1 cellular context compared by ENCODE assay signal in the genomic region with DNA sequence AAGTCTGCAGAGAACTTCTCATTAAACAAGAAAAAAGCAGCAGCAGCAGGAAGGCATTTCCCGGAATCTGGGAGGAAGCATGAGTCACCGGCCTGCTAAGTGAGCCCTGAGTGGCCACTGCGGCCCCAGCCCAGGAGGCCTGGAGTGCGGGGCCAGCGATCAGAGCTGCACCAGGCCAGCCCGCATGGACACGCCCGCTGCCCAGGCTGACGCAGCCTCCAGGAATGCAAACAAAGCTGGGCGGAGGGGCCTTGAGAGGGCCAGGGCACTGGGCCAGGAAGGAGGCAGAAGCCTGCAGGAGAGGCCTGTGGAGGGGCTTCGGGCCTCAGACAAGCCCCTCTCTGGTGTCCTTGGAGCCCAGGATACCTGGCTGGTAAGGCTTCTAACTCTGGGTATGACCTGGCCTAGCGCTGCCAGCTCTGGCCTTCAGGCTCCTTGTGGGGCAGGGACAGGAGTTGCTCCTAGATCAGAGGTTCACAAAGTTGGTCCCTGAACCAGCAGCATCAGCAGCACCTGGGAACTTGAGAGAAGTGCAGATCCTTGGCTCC.
TF ChIP-seq lines count a peak whose summit lies in the region.

No MANE protein-coding gene starts in this region.

TF ChIP-seq in HepG2, 621 proteins besides CTCF, POLR2A, EP300 and RAD21 (continued from another document):
- TF ChIP-seq ZBTB7B (CRISPR knock-in tag; IDR thresholded peaks at IDR 0.05) (peak; percentile 64), TEAD2 (CRISPR knock-in tag; IDR thresholded peaks at IDR 0.05) (no peak), RFX5 (IDR thresholded peaks at IDR 0.05; ENCODE audit: low read depth, low read length) (no peak), NR2F1 (CRISPR knock-in tag; IDR thresholded peaks at IDR 0.05) (no peak), GABPB1 (CRISPR knock-in tag; IDR thresholded peaks at IDR 0.05) (peak; percentile 86), ZNF224 (CRISPR knock-in tag; IDR thresholded peaks at IDR 0.05) (no peak), KLF15 (CRISPR knock-in tag; IDR thresholded peaks at IDR 0.05; ENCODE audit: borderline replicate concordance) (no peak), SIX1 (CRISPR knock-in tag; IDR thresholded peaks at IDR 0.05; ENCODE audit: borderline replicate concordance) (no peak), ZNF605 (CRISPR knock-in tag; IDR thresholded peaks at IDR 0.05) (no peak), SSRP1 (CRISPR knock-in tag; IDR thresholded peaks at IDR 0.05) (no peak), PHF8 (CRISPR knock-in tag; IDR thresholded peaks at IDR 0.05) (peak; percentile 46), ZNF326 (CRISPR knock-in tag; IDR thresholded peaks at IDR 0.05; ENCODE audit: borderline replicate concordance) (no peak), ZNF317 (CRISPR knock-in tag; IDR thresholded peaks at IDR 0.05) (no peak), TCF7L2 (IDR thresholded peaks at IDR 0.05; ENCODE audit: low read depth, low read length) (no peak)
- TF ChIP-seq, protein P1, sequence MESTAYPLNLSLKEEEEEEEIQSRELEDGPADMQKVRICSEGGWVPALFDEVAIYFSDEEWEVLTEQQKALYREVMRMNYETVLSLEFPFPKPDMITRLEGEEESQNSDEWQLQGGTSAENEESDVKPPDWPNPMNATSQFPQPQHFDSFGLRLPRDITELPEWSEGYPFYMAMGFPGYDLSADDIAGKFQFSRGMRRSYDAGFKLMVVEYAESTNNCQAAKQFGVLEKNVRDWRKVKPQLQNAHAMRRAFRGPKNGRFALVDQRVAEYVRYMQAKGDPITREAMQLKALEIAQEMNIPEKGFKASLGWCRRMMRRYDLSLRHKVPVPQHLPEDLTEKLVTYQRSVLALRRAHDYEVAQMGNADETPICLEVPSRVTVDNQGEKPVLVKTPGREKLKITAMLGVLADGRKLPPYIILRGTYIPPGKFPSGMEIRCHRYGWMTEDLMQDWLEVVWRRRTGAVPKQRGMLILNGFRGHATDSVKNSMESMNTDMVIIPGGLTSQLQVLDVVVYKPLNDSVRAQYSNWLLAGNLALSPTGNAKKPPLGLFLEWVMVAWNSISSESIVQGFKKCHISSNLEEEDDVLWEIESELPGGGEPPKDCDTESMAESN (CRISPR knock-in tag; conservative IDR thresholded peaks at IDR 0.05) = 0 out of 2 replicates have a peak, but pooled peaks have one; percentile 31
- TF ChIP-seq, protein P2, sequence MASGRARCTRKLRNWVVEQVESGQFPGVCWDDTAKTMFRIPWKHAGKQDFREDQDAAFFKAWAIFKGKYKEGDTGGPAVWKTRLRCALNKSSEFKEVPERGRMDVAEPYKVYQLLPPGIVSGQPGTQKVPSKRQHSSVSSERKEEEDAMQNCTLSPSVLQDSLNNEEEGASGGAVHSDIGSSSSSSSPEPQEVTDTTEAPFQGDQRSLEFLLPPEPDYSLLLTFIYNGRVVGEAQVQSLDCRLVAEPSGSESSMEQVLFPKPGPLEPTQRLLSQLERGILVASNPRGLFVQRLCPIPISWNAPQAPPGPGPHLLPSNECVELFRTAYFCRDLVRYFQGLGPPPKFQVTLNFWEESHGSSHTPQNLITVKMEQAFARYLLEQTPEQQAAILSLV (CRISPR knock-in tag; IDR thresholded peaks at IDR 0.05; ENCODE audit: borderline replicate concordance) = no peak
